2 cellular contexts compared by ENCODE assay signal in the genomic region with DNA sequence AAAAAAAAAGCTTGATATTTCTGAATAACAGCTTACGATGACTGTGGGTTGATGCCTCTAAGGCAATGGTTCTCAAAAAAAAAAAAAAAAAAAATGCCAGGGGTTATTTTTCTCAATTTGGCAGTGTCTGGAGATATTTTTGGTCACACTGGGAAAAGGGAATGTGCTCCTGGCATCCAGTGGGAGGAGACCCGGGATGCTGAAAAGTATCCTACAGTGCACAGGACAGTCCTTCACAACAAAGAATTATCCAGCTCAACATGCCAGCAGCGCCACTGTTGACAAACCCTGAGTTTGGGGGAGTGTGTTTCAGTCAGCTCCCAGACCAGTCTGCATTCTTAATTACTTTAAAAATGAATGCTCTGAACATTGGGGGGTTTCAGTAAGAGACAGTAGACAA.
TF ChIP-seq lines count a peak whose summit lies in the region.

No MANE protein-coding gene starts in this region.

TF ChIP-seq in IMR-90, 13 proteins besides CTCF, POLR2A, EP300 and RAD21:
- TF ChIP-seq FOS (IDR thresholded peaks at IDR 0.05; ENCODE audit: low read depth, low read length): no peak
- TF ChIP-seq MXI1 (IDR thresholded peaks at IDR 0.05; ENCODE audit: borderline replicate concordance, low read depth, low read length): no peak
- no peak for TF ChIP-seq RCOR1 (IDR thresholded peaks at IDR 0.05; ENCODE audit: insufficient replicate concordance, low read length)
- TF ChIP-seq MAFK (IDR thresholded peaks at IDR 0.05; ENCODE audit: low read depth, low read length): no peak
- TF ChIP-seq, protein P1, sequence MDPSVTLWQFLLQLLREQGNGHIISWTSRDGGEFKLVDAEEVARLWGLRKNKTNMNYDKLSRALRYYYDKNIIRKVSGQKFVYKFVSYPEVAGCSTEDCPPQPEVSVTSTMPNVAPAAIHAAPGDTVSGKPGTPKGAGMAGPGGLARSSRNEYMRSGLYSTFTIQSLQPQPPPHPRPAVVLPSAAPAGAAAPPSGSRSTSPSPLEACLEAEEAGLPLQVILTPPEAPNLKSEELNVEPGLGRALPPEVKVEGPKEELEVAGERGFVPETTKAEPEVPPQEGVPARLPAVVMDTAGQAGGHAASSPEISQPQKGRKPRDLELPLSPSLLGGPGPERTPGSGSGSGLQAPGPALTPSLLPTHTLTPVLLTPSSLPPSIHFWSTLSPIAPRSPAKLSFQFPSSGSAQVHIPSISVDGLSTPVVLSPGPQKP (IDR thresholded peaks at IDR 0.05; ENCODE audit: borderline replicate concordance, low read depth, low read length): no peak
- TF ChIP-seq MAZ (IDR thresholded peaks at IDR 0.05; ENCODE audit: borderline replicate concordance, low read depth, low read length): no peak
- no peak for TF ChIP-seq RFX5 (IDR thresholded peaks at IDR 0.05; ENCODE audit: low read depth, low read length)
- no peak for TF ChIP-seq BHLHE40 (IDR thresholded peaks at IDR 0.05; ENCODE audit: low read depth, low read length)
- no peak for TF ChIP-seq CEBPB (IDR thresholded peaks at IDR 0.05; ENCODE audit: low read depth, low read length)
- TF ChIP-seq NFE2L2 (IDR thresholded peaks at IDR 0.05; ENCODE audit: low read depth, low read length): no peak
- TF ChIP-seq, protein P2, sequence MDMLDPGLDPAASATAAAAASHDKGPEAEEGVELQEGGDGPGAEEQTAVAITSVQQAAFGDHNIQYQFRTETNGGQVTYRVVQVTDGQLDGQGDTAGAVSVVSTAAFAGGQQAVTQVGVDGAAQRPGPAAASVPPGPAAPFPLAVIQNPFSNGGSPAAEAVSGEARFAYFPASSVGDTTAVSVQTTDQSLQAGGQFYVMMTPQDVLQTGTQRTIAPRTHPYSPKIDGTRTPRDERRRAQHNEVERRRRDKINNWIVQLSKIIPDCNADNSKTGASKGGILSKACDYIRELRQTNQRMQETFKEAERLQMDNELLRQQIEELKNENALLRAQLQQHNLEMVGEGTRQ (IDR thresholded peaks at IDR 0.05; ENCODE audit: low read depth, low read length): no peak
- TF ChIP-seq SMC3 (IDR thresholded peaks at IDR 0.05; ENCODE audit: low read depth, low read length): no peak
- no peak for TF ChIP-seq CHD1 (IDR thresholded peaks at IDR 0.05; ENCODE audit: low read depth, low read length)

TF ChIP-seq in SK-N-SH, 30 proteins besides CTCF, POLR2A, EP300 and RAD21:
- TF ChIP-seq, protein P3, sequence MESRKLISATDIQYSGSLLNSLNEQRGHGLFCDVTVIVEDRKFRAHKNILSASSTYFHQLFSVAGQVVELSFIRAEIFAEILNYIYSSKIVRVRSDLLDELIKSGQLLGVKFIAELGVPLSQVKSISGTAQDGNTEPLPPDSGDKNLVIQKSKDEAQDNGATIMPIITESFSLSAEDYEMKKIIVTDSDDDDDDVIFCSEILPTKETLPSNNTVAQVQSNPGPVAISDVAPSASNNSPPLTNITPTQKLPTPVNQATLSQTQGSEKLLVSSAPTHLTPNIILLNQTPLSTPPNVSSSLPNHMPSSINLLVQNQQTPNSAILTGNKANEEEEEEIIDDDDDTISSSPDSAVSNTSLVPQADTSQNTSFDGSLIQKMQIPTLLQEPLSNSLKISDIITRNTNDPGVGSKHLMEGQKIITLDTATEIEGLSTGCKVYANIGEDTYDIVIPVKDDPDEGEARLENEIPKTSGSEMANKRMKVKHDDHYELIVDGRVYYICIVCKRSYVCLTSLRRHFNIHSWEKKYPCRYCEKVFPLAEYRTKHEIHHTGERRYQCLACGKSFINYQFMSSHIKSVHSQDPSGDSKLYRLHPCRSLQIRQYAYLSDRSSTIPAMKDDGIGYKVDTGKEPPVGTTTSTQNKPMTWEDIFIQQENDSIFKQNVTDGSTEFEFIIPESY (IDR thresholded peaks at IDR 0.05; ENCODE audit: borderline replicate concordance, low read depth): no peak
- TF ChIP-seq RFX5 (IDR thresholded peaks at IDR 0.05; ENCODE audit: low read length) (no peak), RXRA (IDR thresholded peaks at IDR 0.05; ENCODE audit: borderline replicate concordance, low read depth) (no peak), GABPA (IDR thresholded peaks at IDR 0.05; ENCODE audit: low read depth) (no peak)
TF ChIP-seq in SK-N-SH: peak in this region for 0.
